Comparison of ENCODE assay signal across 13 cellular contexts in genomic region chr6:141610741-141611140, GRCh38.
A peak's percentile ranks its signal among the peaks of the same experiment; 100 is the strongest.
DNase-seq lines count a peak whose midpoint lies in the region; ATAC-seq and TF ChIP-seq lines count a peak whose summit lies in the region.
"Had no signal": no experiment of that assay in that cellular context is flagged by ENCODE, and none has a peak within 500 bp of the region (broad histone marks: within the 10 kb centered on the region; RNA-seq: fewer than 3 reads in every experiment).

No MANE protein-coding gene starts in this region.

- TF ChIP-seq CTCF in AG10803 (conservative IDR thresholded peaks at IDR 0.05; ENCODE audit: low read length) (peak; percentile 43), astrocyte of the spinal cord (IDR thresholded peaks at IDR 0.05; ENCODE audit: low read depth, low read length) (peak; percentile 41)

- no peak for ATAC-seq in activated CD8-positive, alpha-beta memory T cell treated with anti-CD3 and anti-CD28 coated beads, Interleukin-2, amount 10 ng/mL, durations not matched to agents 7 days and 5 days

- DNase-seq in AG10803 (ENCODE audit: low read depth), result peak; percentile 18
- peak; percentile 15 for DNase-seq in HuH-7 (ENCODE audit: low spot score)
- peak; percentile 14 for DNase-seq in astrocyte of the spinal cord (ENCODE audit: low read depth, low spot score)
- DNase-seq in kidney tubule cell (ENCODE audit: low spot score), result peak; percentile 20
- DNase-seq in activated CD8-positive, alpha-beta memory T cell treated with anti-CD3 and anti-CD28 coated beads, Interleukin-2, amount 10 ng/mL, durations not matched to agents 7 days and 5 days, result no peak
- no peak for DNase-seq in effector CD8-positive, alpha-beta T cell (lab: John Stamatoyannopoulos, UW)
- no peak for DNase-seq in central memory CD4-positive, alpha-beta T cell
- DNase-seq in stimulated activated naive CD4-positive, alpha-beta T cell treated with Interleukin-2 at 50 U/mL for 16 hours (lab: John Stamatoyannopoulos, UW), result no peak
- DNase-seq: activated CD4-positive, CD25-positive, alpha-beta regulatory T cell; Caco-2; NCI-H1436 treated with DMSO at 0.1 percent for 48 hours had no signal

- no peak overlapping the region for H3K4me3 Mint-ChIP-seq in activated CD8-positive, alpha-beta memory T cell treated with anti-CD3 and anti-CD28 coated beads, Interleukin-2, amount 10 ng/mL, durations not matched to agents 7 days and 5 days

- no peaks in the 10 kb centered on the region for H3K9me3 Mint-ChIP-seq in activated CD8-positive, alpha-beta memory T cell treated with anti-CD3 and anti-CD28 coated beads, Interleukin-2, amount 10 ng/mL, durations not matched to agents 7 days and 5 days (ENCODE audit: low read depth)
- H3K9me3 Mint-ChIP-seq: activated T-helper 2 cell treated with anti-CD3 and anti-CD28 coated beads, Interferon-gamma antibody, Interleukin-2, Interleukin-4, amounts not matched to agents 10 μg/mL and 5 μg/mL and 100 μg/mL, durations not matched to agents 14 hours and 24 hours and 36 hours had no signal

- CTCF ChIA-PET in activated CD8-positive, alpha-beta memory T cell treated with anti-CD3 and anti-CD28 coated beads, Interleukin-2, amount 10 ng/mL, durations not matched to agents 7 days and 5 days (lab: Charles Lee), result no interaction called here

- H3K4me1 Mint-ChIP-seq in activated CD8-positive, alpha-beta memory T cell treated with anti-CD3 and anti-CD28 coated beads, Interleukin-2, amount 10 ng/mL, durations not matched to agents 7 days and 5 days, result no peaks in the 10 kb centered on the region

- H3K27ac Mint-ChIP-seq in activated CD8-positive, alpha-beta memory T cell treated with anti-CD3 and anti-CD28 coated beads, Interleukin-2, amount 10 ng/mL, durations not matched to agents 7 days and 5 days, result no peak overlapping the region
- H3K27ac Mint-ChIP-seq: activated T-helper 2 cell treated with anti-CD3 and anti-CD28 coated beads, Interferon-gamma antibody, Interleukin-2, Interleukin-4, amounts not matched to agents 10 μg/mL and 5 μg/mL and 100 μg/mL, durations not matched to agents 14 hours and 24 hours and 36 hours had no signal

- no peaks in the 10 kb centered on the region for H3K36me3 Mint-ChIP-seq in activated CD8-positive, alpha-beta memory T cell treated with anti-CD3 and anti-CD28 coated beads, Interleukin-2, amount 10 ng/mL, durations not matched to agents 7 days and 5 days

- no peaks in the 10 kb centered on the region for H3K27me3 Mint-ChIP-seq in activated CD8-positive, alpha-beta memory T cell treated with anti-CD3 and anti-CD28 coated beads, Interleukin-2, amount 10 ng/mL, durations not matched to agents 7 days and 5 days

- H3K4me3 ChIP-seq in AG10803 (ENCODE audit: low read length), result no peak overlapping the region
- no peak overlapping the region for H3K4me3 ChIP-seq in astrocyte of the spinal cord (ENCODE audit: low read depth, low read length)
- H3K4me3 ChIP-seq: coronary artery had no signal

- in situ Hi-C loops in astrocyte of the spinal cord (cut with HindIII; ENCODE audit: low sequenced_read_pairs), result no loop called here

Comparison
In these comparisons a context has a peak if more than half of its experiments do, and no peak if none do; other contexts are left out.
1. DNase-seq: peak in AG10803 (single experiment), HuH-7 (single experiment), astrocyte of the spinal cord (single experiment) and kidney tubule cell (single experiment); none in activated CD8-positive, alpha-beta memory T cell treated with anti-CD3 and anti-CD28 coated beads, Interleukin-2, amount 10 ng/mL, durations not matched to agents 7 days and 5 days (single experiment), effector CD8-positive, alpha-beta T cell (single experiment), central memory CD4-positive, alpha-beta T cell (single experiment) and stimulated activated naive CD4-positive, alpha-beta T cell treated with Interleukin-2 at 50 U/mL for 16 hours (single experiment).